Comparison of ENCODE assay signal across 8 cellular contexts in genomic region chr17:83078378-83079339, GRCh38. TPM values are rescaled to one million over a fixed set of nuclear protein-coding genes. Genes with fewer than 3 reads are reported as not detected.
DNase-seq lines count a peak whose midpoint lies in the region; FAIRE-seq and TF ChIP-seq lines count a peak whose summit lies in the region.

No MANE protein-coding gene starts in this region.

- H2AK5ac ChIP-seq in mesendoderm (ENCODE audit: low read length): no peak overlapping the region

- H3K27me3 Mint-ChIP-seq in CD4-positive, alpha-beta memory T cell: no peaks in the 10 kb centered on the region

- peak in 2 of 5 donors; percentile 21 to 27 for DNase-seq in CD4-positive, alpha-beta memory T cell
- DNase-seq in bronchial epithelial cell (ENCODE audit: low read depth) (no peak), mesendoderm (no peak), vagina (ENCODE audit: extremely low spot score in 2 of 2) (no peak), OCI-M1 (lab: John Stamatoyannopoulos, UW) (no peak), GM13977 (ENCODE audit: low spot score) (no peak), GOT3 (lab: John Stamatoyannopoulos, UW) (no peak)

- no peak overlapping the region for H3K23ac ChIP-seq in mesendoderm (ENCODE audit: low read length)

- H2BK120ac ChIP-seq in mesendoderm (ENCODE audit: low read depth, low read length): no peak overlapping the region

- TF ChIP-seq POLR2A in vagina (IDR thresholded peaks at IDR 0.05): no peak

- POLR2A ChIA-PET in CD4-positive, alpha-beta memory T cell (lab: Charles Lee; ENCODE audit: partially characterized antibody): interaction anchor here (0.7 to 2.5 kb wide), 5 partner anchors 9 to 99 kb away, joined by 4 to 19 read pairs (median 5); no protein-coding TSS in a partner anchor

- no peak overlapping the region for H2BK5ac ChIP-seq in mesendoderm (ENCODE audit: low read length)

- peak overlapping the region in 1 of 2 donors; percentile 49 for H3K4me3 ChIP-seq in CD4-positive, alpha-beta memory T cell (ENCODE audit: low read length in 2 of 2)
- H3K4me3 ChIP-seq in KMS-11 (IDR thresholded peaks at IDR 0.05; ENCODE audit: insufficient read depth, low read depth, low read length): no peak overlapping the region
- peak overlapping the region; percentile 47 for H3K4me3 ChIP-seq in bronchial epithelial cell (ENCODE audit: low read depth, low read length)
- no peak overlapping the region for H3K4me3 ChIP-seq in mesendoderm (ENCODE audit: low read length)
- peak overlapping the region; percentile 74 to 83 for H3K4me3 ChIP-seq in vagina

- H3K4ac ChIP-seq in mesendoderm (ENCODE audit: low read depth, low read length): no peak overlapping the region

- H2AFZ ChIP-seq in KMS-11 (ENCODE audit: low read depth): peak overlapping the region; percentile 44; the same call in 1 of the 2 replicates

- in situ Hi-C loops in GM13977 (cut with MboI; ENCODE audit: low pct_unique_long_range_greater_than_20kb, low sequenced_read_pairs, unreplicated experiment): no loop called here

- no peaks in the 10 kb centered on the region for H3K9me3 ChIP-seq in CD4-positive, alpha-beta memory T cell (ENCODE audit: control insufficient read depth in 1 of 2, low read length in 2 of 2)
- H3K9me3 ChIP-seq in vagina: no peaks in the 10 kb centered on the region

- no peak for TF ChIP-seq CTCF in KMS-11 (conservative IDR thresholded peaks at IDR 0.05; ENCODE audit: low read depth, low read length)
- no peak for TF ChIP-seq CTCF in bronchial epithelial cell (IDR thresholded peaks at IDR 0.05; ENCODE audit: insufficient read depth, low read length, severe bottlenecking)
- TF ChIP-seq CTCF in vagina (IDR thresholded peaks at IDR 0.05): no peak
- TF ChIP-seq CTCF in GM13977 (IDR thresholded peaks at IDR 0.05; ENCODE audit: extremely low read depth, insufficient read depth, missing control alignments): no peak

- no peaks in the 10 kb centered on the region for H4K20me1 ChIP-seq in KMS-11 (ENCODE audit: insufficient read depth)

- peak overlapping the region; percentile 54 for H3K56ac ChIP-seq in mesendoderm (ENCODE audit: low read length)

- CTCF ChIA-PET in CD4-positive, alpha-beta memory T cell (lab: Charles Lee; ENCODE audit: partially characterized antibody): no interaction called here

- no peak overlapping the region for H4K8ac ChIP-seq in mesendoderm (ENCODE audit: low read depth, low read length)

- H3K79me1 ChIP-seq in mesendoderm (ENCODE audit: low read length): no peaks in the 10 kb centered on the region

- no peaks in the 10 kb centered on the region for H3K36me3 ChIP-seq in CD4-positive, alpha-beta memory T cell (ENCODE audit: insufficient read depth, low read length)
- H3K36me3 ChIP-seq in KMS-11 (ENCODE audit: insufficient read depth) (no peaks in the 10 kb centered on the region), bronchial epithelial cell (ENCODE audit: control insufficient read depth, insufficient read depth, low read length) (no peaks in the 10 kb centered on the region), mesendoderm (ENCODE audit: control insufficient read depth, insufficient read depth, low read length) (no peaks in the 10 kb centered on the region), vagina (no peaks in the 10 kb centered on the region)

- peak overlapping the region; percentile 10 for H2BK15ac ChIP-seq in mesendoderm (replicated peaks; ENCODE audit: low read depth)

- H3K79me2 ChIP-seq in KMS-11 (ENCODE audit: insufficient read depth, low read depth) (no peaks in the 10 kb centered on the region), mesendoderm (ENCODE audit: control insufficient read depth, insufficient read depth, low read length) (no peaks in the 10 kb centered on the region)

- H3K36me3 Mint-ChIP-seq in CD4-positive, alpha-beta memory T cell: peaks cover 0 to 3% of the 10 kb centered on the region in 2 donors

- peaks cover 0 to 4% (median 0%) of the 10 kb centered on the region in 8 donors for H3K9me3 Mint-ChIP-seq in CD4-positive, alpha-beta memory T cell

- H3K27me3 ChIP-seq in CD4-positive, alpha-beta memory T cell (ENCODE audit: insufficient read depth, low read length): no peaks in the 10 kb centered on the region
- H3K27me3 ChIP-seq in KMS-11 (ENCODE audit: insufficient read depth, low read depth): peaks cover 81% of the 10 kb centered on the region
- H3K27me3 ChIP-seq in bronchial epithelial cell (ENCODE audit: control insufficient read depth, insufficient read depth, low read length): peaks cover 7% of the 10 kb centered on the region
- peaks cover 11% of the 10 kb centered on the region for H3K27me3 ChIP-seq in mesendoderm (ENCODE audit: insufficient read depth, low read length, poor library complexity)
- no peaks in the 10 kb centered on the region for H3K27me3 ChIP-seq in vagina

- peaks cover 9 to 26% (median 22%) of the 10 kb centered on the region in 4 donors for H3K4me1 Mint-ChIP-seq in CD4-positive, alpha-beta memory T cell

- H3K4me3 Mint-ChIP-seq in CD4-positive, alpha-beta memory T cell: peak overlapping the region; percentile 44 to 75 (median 70)

- intact Hi-C loops in CD4-positive, alpha-beta memory T cell (cut with micrococcal nuclease): loop anchor here (1.0 kb wide), 1 partner anchor 27 kb away; no protein-coding TSS in a partner anchor
- intact Hi-C loops in vagina (cut with DNase I): no loop called here

- H3K4me2 ChIP-seq in KMS-11: peak overlapping the region; percentile 45
- peak overlapping the region; percentile 46 for H3K4me2 ChIP-seq in mesendoderm (ENCODE audit: low read length)

- no peak overlapping the region for H3K9ac ChIP-seq in KMS-11
- H3K9ac ChIP-seq in mesendoderm (ENCODE audit: low read length): peak overlapping the region; percentile 47

- peaks cover 20% of the 10 kb centered on the region for H3K4me1 ChIP-seq in CD4-positive, alpha-beta memory T cell (ENCODE audit: insufficient read depth, low read length)
- no peaks in the 10 kb centered on the region for H3K4me1 ChIP-seq in KMS-11 (ENCODE audit: low read depth, poor library complexity, severe bottlenecking)
- peaks cover 3% of the 10 kb centered on the region for H3K4me1 ChIP-seq in mesendoderm (ENCODE audit: control insufficient read depth, low read depth, low read length)
- H3K4me1 ChIP-seq in vagina: peaks cover 48% of the 10 kb centered on the region

- peak overlapping the region; percentile 77 for H3K18ac ChIP-seq in mesendoderm (ENCODE audit: low read length)

- no peak overlapping the region for H3K27ac ChIP-seq in CD4-positive, alpha-beta memory T cell (ENCODE audit: low read depth, low read length)
- no peak overlapping the region for H3K27ac ChIP-seq in KMS-11
- H3K27ac ChIP-seq in mesendoderm (ENCODE audit: low read depth, low read length): no peak overlapping the region
- H3K27ac ChIP-seq in vagina: peak overlapping the region; percentile 88

- FAIRE-seq in bronchial epithelial cell (lab: Jason Lieb, UNC): no peak

- peak overlapping the region in 1 of 7 donors; percentile 14 for H3K27ac Mint-ChIP-seq in CD4-positive, alpha-beta memory T cell

- no CpG with 5 or more reads among the region's 91 CpGs for WGBS in mesendoderm (ENCODE audit: extremely low coverage, insufficient coverage, low lambda C conversion rate)

- H4K5ac ChIP-seq in mesendoderm (ENCODE audit: low read length): no peak overlapping the region

RNA-seq across cellular contexts. Expression of gene METRNL, which starts 0.8 kb away (rescaled TPM):
- total RNA-seq in CD4-positive, alpha-beta memory T cell: 1 to 10 TPM; 6.2 to 6.5 TPM
- polyA plus RNA-seq in CD4-positive, alpha-beta memory T cell: 1 to 10 TPM in 1 of 2 donors, under 1 TPM in 1; 0.67 to 1.8 TPM
- total RNA-seq in bronchial epithelial cell (50.8 and 142 TPM in 2 replicates), vagina (156 TPM)
- polyA plus RNA-seq in mesendoderm (2013, experiment 1 of 2): 6.8 TPM
- 6.3 TPM for polyA plus RNA-seq in mesendoderm (2013, experiment 2 of 2)

Comparison
In these comparisons a context has a peak if more than half of its experiments do, and no peak if none do; other contexts are left out.
1. H3K4me3 ChIP-seq: peak in bronchial epithelial cell (single experiment) and vagina (2 of 2); none in KMS-11 (single experiment) and mesendoderm (single experiment).